ENCODE assay signal across 8 cellular contexts in genomic region chr15:78944202-78944625, GRCh38. TPM values are rescaled to one million over a fixed set of nuclear protein-coding genes. Genes with fewer than 3 reads are reported as not detected.
A peak's percentile ranks its signal among the peaks of the same experiment; 100 is the strongest.
DNase-seq lines count a peak whose midpoint lies in the region; ATAC-seq and TF ChIP-seq lines count a peak whose summit lies in the region.

No MANE protein-coding gene starts in this region.

- TF ChIP-seq POLR2A in vagina (IDR thresholded peaks at IDR 0.05), result no peak

- H3K4me1 ChIP-seq in mesodermal cell (ENCODE audit: control insufficient read depth, insufficient read depth, low read length, poor library complexity, severe bottlenecking) (no peaks in the 10 kb centered on the region), vagina (peaks cover 20% of the 10 kb centered on the region)

- H3K4me3 Mint-ChIP-seq in activated naive CD4-positive, alpha-beta T cell treated with anti-CD3 and anti-CD28 coated beads for 36 hours, result peak overlapping the region; percentile 58

- no peaks in the 10 kb centered on the region for H3K9me3 Mint-ChIP-seq in activated naive CD4-positive, alpha-beta T cell treated with anti-CD3 and anti-CD28 coated beads for 36 hours

- peak; percentile 26 for ATAC-seq in HG03460 (IDR thresholded peaks at IDR 0.05; ENCODE audit: unreplicated experiment)

- CTCF ChIA-PET in activated naive CD4-positive, alpha-beta T cell treated with anti-CD3 and anti-CD28 coated beads for 36 hours (lab: Charles Lee), result no interaction called here

- H3K27me3 Mint-ChIP-seq in activated naive CD4-positive, alpha-beta T cell treated with anti-CD3 and anti-CD28 coated beads for 36 hours (ENCODE audit: low read depth), result peaks cover 2% of the 10 kb centered on the region

- H3K4me3 ChIP-seq in brain microvascular endothelial cell (ENCODE audit: low read depth, low read length) (peak overlapping the region; percentile 49), mesodermal cell (ENCODE audit: extremely low read depth, insufficient read depth, low read length, poor library complexity, severe bottlenecking) (peak overlapping the region; percentile 33), vagina (peak overlapping the region; percentile 56 to 94)

- H3K27ac Mint-ChIP-seq in activated naive CD4-positive, alpha-beta T cell treated with anti-CD3 and anti-CD28 coated beads for 36 hours, result no peak overlapping the region

- in situ Hi-C loops in brain microvascular endothelial cell (cut with HindIII; ENCODE audit: low pct_ligation_motif_present, low sequenced_read_pairs), result no loop called here

- no peak overlapping the region for H3K27ac ChIP-seq in brain microvascular endothelial cell
- no peak overlapping the region for H3K27ac ChIP-seq in mesodermal cell (ENCODE audit: low read depth, low read length, severe bottlenecking)
- H3K27ac ChIP-seq in vagina, result peak overlapping the region; percentile 68

- H3K27me3 ChIP-seq in brain microvascular endothelial cell (replicated peaks) (peaks cover 17% of the 10 kb centered on the region), vagina (no peaks in the 10 kb centered on the region)

- intact Hi-C loops in activated naive CD4-positive, alpha-beta T cell treated with anti-CD3 and anti-CD28 coated beads for 36 hours (cut with micrococcal nuclease), result no loop called here
- intact Hi-C loops in vagina (cut with DNase I), result no loop called here

- H3K36me3 ChIP-seq in brain microvascular endothelial cell (replicated peaks) (no peaks in the 10 kb centered on the region), mesodermal cell (ENCODE audit: control insufficient read depth, insufficient read depth, low read length) (no peaks in the 10 kb centered on the region), vagina (no peaks in the 10 kb centered on the region)

- H3K4me1 Mint-ChIP-seq in activated naive CD4-positive, alpha-beta T cell treated with anti-CD3 and anti-CD28 coated beads for 36 hours (ENCODE audit: low read depth), result peaks cover 10% of the 10 kb centered on the region

- peaks cover 1% of the 10 kb centered on the region for H3K36me3 Mint-ChIP-seq in activated naive CD4-positive, alpha-beta T cell treated with anti-CD3 and anti-CD28 coated beads for 36 hours (ENCODE audit: low read depth)

- DNase-seq in activated naive CD4-positive, alpha-beta T cell treated with anti-CD3 and anti-CD28 coated beads for 36 hours, result no peak
- DNase-seq in activated naive CD4-positive, alpha-beta T cell treated with Interleukin-2 at 50 U/mL for 16 hours, result no peak
- no peak for DNase-seq in brain microvascular endothelial cell
- DNase-seq in vagina (ENCODE audit: extremely low spot score in 2 of 2), result no peak
- DNase-seq in activated gamma-delta T cell treated with Interleukin-2 at 50 U/mL for 16 hours, result no peak
- DNase-seq in NCI-H1417 (lab: John Stamatoyannopoulos, UW), result no peak

- TF ChIP-seq CTCF in brain microvascular endothelial cell (IDR thresholded peaks at IDR 0.05; ENCODE audit: low read depth, low read length, missing control alignments), result no peak
- TF ChIP-seq CTCF in vagina (IDR thresholded peaks at IDR 0.05), result no peak

- WGBS in mesodermal cell (ENCODE audit: insufficient coverage in 2 of 2), 2 experiments, result 62 to 68% methylated on average over 10 to 12 of the region's 12 CpGs

- H3K9me3 ChIP-seq in mesodermal cell (ENCODE audit: control insufficient read depth, low read length), result no peaks in the 10 kb centered on the region
- no peaks in the 10 kb centered on the region for H3K9me3 ChIP-seq in vagina

RNA-seq across cellular contexts. Expression of gene CTSH, which starts 0.6 kb away (rescaled TPM):
- 1 to 10 TPM; 4.7 to 5.1 TPM for total RNA-seq in activated naive CD4-positive, alpha-beta T cell treated with anti-CD3 and anti-CD28 coated beads for 36 hours
- 12.5 TPM for polyA plus RNA-seq in mesodermal cell (2013, experiment 1 of 2)
- polyA plus RNA-seq in mesodermal cell (2013, experiment 2 of 2), result 9.9 TPM
- 110 TPM for total RNA-seq in vagina

Comparison
In these comparisons a context has a peak if more than half of its experiments do, and no peak if none do; other contexts are left out.
1. RNA of gene CTSH, which starts 0.6 kb away (total RNA-seq): 110 TPM in vagina (single experiment); 4.7 to 5.1 TPM in activated naive CD4-positive, alpha-beta T cell treated with anti-CD3 and anti-CD28 coated beads for 36 hours; every median in the first group is over 10 times any median in the second.
2. Peak in every context shown above with its lines, with median percentiles within 50 percentile points of each other: H3K4me3 ChIP-seq.